In genomic region chr17:65364408-65364807, GRCh38 we compare ENCODE assay signal across 32 cellular contexts.
"Had no signal": no experiment of that assay in that cellular context is flagged by ENCODE, and none has a peak within 500 bp of the region (broad histone marks: within the 10 kb centered on the region; RNA-seq: fewer than 3 reads in every experiment).

No MANE protein-coding gene starts in this region.

- ATAC-seq: activated CD8-positive, alpha-beta memory T cell treated with anti-CD3 and anti-CD28 coated beads, Interleukin-2, amount 10 ng/mL, durations not matched to agents 7 days and 5 days; activated T-cell treated with anti-CD3 and anti-CD28 coated beads, Interleukin-2, amount 50 U/mL, for 72 hours; activated T-helper 17 cell treated with anti-CD3 and anti-CD28 coated beads, Interleukin-2, amount 50 U/mL, for 72 hours; SK-N-SH treated with all-trans-retinoic acid at 6 μM for 48 hours had no signal

- H3K9me3 Mint-ChIP-seq: activated CD4-positive, alpha-beta memory T cell treated with anti-CD3 and anti-CD28 coated beads, Interleukin-2, amount 10 ng/mL, durations not matched to agents 7 days and 5 days; activated T-helper 17 cell treated with anti-CD3 and anti-CD28 coated beads, Interleukin-2, amount 50 U/mL, for 72 hours; central memory CD8-positive, alpha-beta T cell had no signal

- H3K27ac Mint-ChIP-seq: activated CD4-positive, alpha-beta memory T cell treated with anti-CD3 and anti-CD28 coated beads, Interleukin-2, amount 10 ng/mL, durations not matched to agents 7 days and 5 days; activated CD8-positive, alpha-beta memory T cell treated with anti-CD3 and anti-CD28 coated beads, Interleukin-2, amount 10 ng/mL, durations not matched to agents 7 days and 5 days; activated T-cell treated with anti-CD3 and anti-CD28 coated beads, Interleukin-2, amount 50 U/mL, for 72 hours; activated T-helper 17 cell treated with anti-CD3 and anti-CD28 coated beads, Interleukin-2, amount 50 U/mL, for 72 hours had no signal

- H3K9me3 ChIP-seq: Peyer's patch had no signal

- H3K27me3 ChIP-seq: cardiac muscle cell, Peyer's patch had no signal

- H3K4me3 ChIP-seq: cardiac muscle cell, Peyer's patch had no signal

- H3K4me3 Mint-ChIP-seq: activated CD4-positive, alpha-beta memory T cell treated with anti-CD3 and anti-CD28 coated beads, Interleukin-2, amount 10 ng/mL, durations not matched to agents 7 days and 5 days; activated CD8-positive, alpha-beta memory T cell treated with anti-CD3 and anti-CD28 coated beads, Interleukin-2, amount 10 ng/mL, durations not matched to agents 7 days and 5 days; activated naive CD8-positive, alpha-beta T cell treated with anti-CD3 and anti-CD28 coated beads for 36 hours; activated T-helper 17 cell treated with anti-CD3 and anti-CD28 coated beads, Interleukin-2, amount 50 U/mL, for 72 hours; central memory CD8-positive, alpha-beta T cell had no signal

- DNase-seq: activated CD4-positive, alpha-beta memory T cell treated with anti-CD3 and anti-CD28 coated beads, Interleukin-2, amount 10 ng/mL, durations not matched to agents 7 days and 5 days; activated CD4-positive, alpha-beta T cell treated with anti-CD3 and anti-CD28 coated beads for 1 hour; activated CD4-positive, alpha-beta T cell treated with anti-CD3 and anti-CD28 coated beads for 48 hours; activated CD4-positive, CD25-positive, alpha-beta regulatory T cell; activated CD8-positive, alpha-beta memory T cell treated with anti-CD3 and anti-CD28 coated beads for 24 hours; activated CD8-positive, alpha-beta memory T cell treated with anti-CD3 and anti-CD28 coated beads, Interleukin-2, amount 10 ng/mL, durations not matched to agents 7 days and 5 days; activated effector memory CD4-positive, alpha-beta T cell treated with anti-CD3 and anti-CD28 coated beads, Interleukin-2, amount 50 U/mL, for 16 hours; activated naive CD4-positive, alpha-beta T cell; activated naive CD4-positive, alpha-beta T cell treated with anti-CD3 and anti-CD28 coated beads, Interleukin-2, amount 50 U/mL, for 16 hours; activated naive CD8-positive, alpha-beta T cell treated with anti-CD3 and anti-CD28 coated beads for 36 hours; activated T-cell treated with anti-CD3 and anti-CD28 coated beads, Interleukin-2, amount 50 U/mL, for 1 hour; activated T-cell treated with anti-CD3 and anti-CD28 coated beads, Interleukin-2, amount 50 U/mL, for 72 hours; amniotic stem cell; aorta; NCI-H1092 treated with DMSO at 0.1 percent for 48 hours; NCI-H187; NCI-H2029 treated with DMSO at 0.1 percent for 48 hours; NCI-H2107; NCI-H2171; NCI-H510A; NCI-H526 treated with DMSO at 0.1 percent for 48 hours; Peyer's patch; RPMI8226; SIG-M5; T-helper 1 cell; T-helper 2 cell; T-helper 9 cell; WERI-Rb-1 had no signal

- H3K4me1 ChIP-seq: Peyer's patch had no signal

- H3K4me1 Mint-ChIP-seq: activated CD4-positive, alpha-beta memory T cell treated with anti-CD3 and anti-CD28 coated beads, Interleukin-2, amount 10 ng/mL, durations not matched to agents 7 days and 5 days; activated CD8-positive, alpha-beta memory T cell treated with anti-CD3 and anti-CD28 coated beads, Interleukin-2, amount 10 ng/mL, durations not matched to agents 7 days and 5 days; central memory CD8-positive, alpha-beta T cell had no signal

- H3K36me3 Mint-ChIP-seq: activated CD8-positive, alpha-beta memory T cell treated with anti-CD3 and anti-CD28 coated beads, Interleukin-2, amount 10 ng/mL, durations not matched to agents 7 days and 5 days had no signal

- H3K27me3 Mint-ChIP-seq: activated naive CD8-positive, alpha-beta T cell treated with anti-CD3 and anti-CD28 coated beads for 36 hours had no signal

- H3K27ac ChIP-seq: cardiac muscle cell, Peyer's patch, WERI-Rb-1 had no signal

- H3K36me3 ChIP-seq: cardiac muscle cell, Peyer's patch, WERI-Rb-1 had no signal
